ENCODE assay signal across 26 cellular contexts in genomic region chr11:79396001-79396400, GRCh38. TPM values are rescaled to one million over a fixed set of nuclear protein-coding genes. Genes with fewer than 3 reads are reported as not detected.
"Had no signal": no experiment of that assay in that cellular context is flagged by ENCODE, and none has a peak within 500 bp of the region (broad histone marks: within the 10 kb centered on the region; RNA-seq: fewer than 3 reads in every experiment).

No MANE protein-coding gene starts in this region.

- H3K27me3 Mint-ChIP-seq: activated T-cell treated with anti-CD3 and anti-CD28 coated beads, Interleukin-2, amount 50 U/mL, for 24 hours had no signal

- H3K36me3 Mint-ChIP-seq: activated naive CD4-positive, alpha-beta T cell treated with anti-CD3 and anti-CD28 coated beads, Interleukin-2, amount 50 U/mL, for 72 hours had no signal

- H3K27ac ChIP-seq: adrenal gland, cardiac muscle cell, RWPE1 had no signal

- FAIRE-seq: TTC549 had no signal

- H3K9me3 ChIP-seq: adrenal gland had no signal

- H3K4me1 ChIP-seq: adrenal gland had no signal

- H3K4me1 Mint-ChIP-seq: activated CD4-positive, alpha-beta T cell treated with anti-CD3 and anti-CD28 coated beads, Interleukin-2, amount 10 ng/mL, durations not matched to agents 24 days and 14 days had no signal

- H3K27me3 ChIP-seq: adrenal gland, cardiac muscle cell had no signal

- DNase-seq: activated CD4-positive, alpha-beta T cell treated with anti-CD3 and anti-CD28 coated beads, Interleukin-2, amount 10 ng/mL, durations not matched to agents 24 days and 14 days; activated CD4-positive, alpha-beta T cell treated with anti-CD3 and anti-CD28 coated beads, Interleukin-2, amount 50 U/mL, for 4 hours; activated CD8-positive, alpha-beta T cell treated with anti-CD3 and anti-CD28 coated beads, Interleukin-2, amount 10 ng/mL, durations not matched to agents 7 days and 5 days; activated gamma-delta T cell treated with Interleukin-2 at 50 U/mL for 16 hours; activated naive CD4-positive, alpha-beta T cell treated with anti-CD3 and anti-CD28 coated beads for 36 hours; activated T-cell treated with anti-CD3 and anti-CD28 coated beads, Interleukin-2, amount 50 U/mL, for 24 hours; adrenal gland; anterior cingulate cortex; Karpas-422; KBM-7; NCI-H1105; NCI-H1417 treated with DMSO at 0.1 percent for 48 hours; NCI-H187 treated with DMSO at 0.1 percent for 48 hours; NCI-H2081; NCI-H2171 treated with DMSO at 0.1 percent for 48 hours; NCI-H345; NCI-H524 treated with DMSO at 0.1 percent for 48 hours; PC-3 had no signal

- H3K4me3 Mint-ChIP-seq: activated CD4-positive, alpha-beta T cell treated with anti-CD3 and anti-CD28 coated beads, Interleukin-2, amount 10 ng/mL, durations not matched to agents 24 days and 14 days; activated CD8-positive, alpha-beta T cell treated with anti-CD3 and anti-CD28 coated beads, Interleukin-2, amount 10 ng/mL, durations not matched to agents 7 days and 5 days; activated naive CD4-positive, alpha-beta T cell treated with anti-CD3 and anti-CD28 coated beads for 36 hours; activated T-cell treated with anti-CD3 and anti-CD28 coated beads, Interleukin-2, amount 50 U/mL, for 24 hours; T-helper 1 cell treated with Interleukin-12 subunit alpha and Interleukin-12 subunit beta and Interleukin-4 antibody, amounts not matched to agents 30 μg/mL and 1 μg/mL, for 36 hours; T-helper 2 cell treated with Interferon-gamma antibody and Interleukin-4, amounts not matched to agents 5 μg/mL and 100 μg/mL, for 36 hours had no signal

- H3K4me3 ChIP-seq: adrenal gland, cardiac muscle cell had no signal

- H3K9me3 Mint-ChIP-seq: activated CD4-positive, alpha-beta T cell treated with anti-CD3 and anti-CD28 coated beads, Interleukin-2, amount 10 ng/mL, durations not matched to agents 24 days and 14 days; activated naive CD4-positive, alpha-beta T cell treated with anti-CD3 and anti-CD28 coated beads for 36 hours; activated T-cell treated with anti-CD3 and anti-CD28 coated beads, Interleukin-2, amount 50 U/mL, for 24 hours; T-helper 1 cell treated with Interleukin-12 subunit alpha and Interleukin-12 subunit beta and Interleukin-4 antibody, amounts not matched to agents 30 μg/mL and 1 μg/mL, for 36 hours; T-helper 2 cell treated with Interferon-gamma antibody and Interleukin-4, amounts not matched to agents 5 μg/mL and 100 μg/mL, for 36 hours had no signal

- H3K27ac Mint-ChIP-seq: activated CD4-positive, alpha-beta T cell treated with anti-CD3 and anti-CD28 coated beads, Interleukin-2, amount 10 ng/mL, durations not matched to agents 24 days and 14 days; activated CD8-positive, alpha-beta T cell treated with anti-CD3 and anti-CD28 coated beads, Interleukin-2, amount 10 ng/mL, durations not matched to agents 7 days and 5 days; activated naive CD4-positive, alpha-beta T cell treated with anti-CD3 and anti-CD28 coated beads for 36 hours; activated naive CD4-positive, alpha-beta T cell treated with anti-CD3 and anti-CD28 coated beads, Interleukin-2, amount 50 U/mL, for 72 hours; activated T-cell treated with anti-CD3 and anti-CD28 coated beads, Interleukin-2, amount 50 U/mL, for 24 hours; T-helper 1 cell treated with Interleukin-12 subunit alpha and Interleukin-12 subunit beta and Interleukin-4 antibody, amounts not matched to agents 30 μg/mL and 1 μg/mL, for 36 hours; T-helper 2 cell treated with Interferon-gamma antibody and Interleukin-4, amounts not matched to agents 5 μg/mL and 100 μg/mL, for 36 hours had no signal

- H3K36me3 ChIP-seq: adrenal gland, cardiac muscle cell had no signal

- ATAC-seq: activated CD8-positive, alpha-beta T cell treated with anti-CD3 and anti-CD28 coated beads, Interleukin-2, amount 10 ng/mL, durations not matched to agents 7 days and 5 days; activated naive CD4-positive, alpha-beta T cell treated with anti-CD3 and anti-CD28 coated beads, Interleukin-2, amount 50 U/mL, for 72 hours; PC-3; Right ventricle myocardium inferior had no signal

RNA-seq across cellular contexts. Expression of gene TENM4, which starts 44.8 kb away (rescaled TPM):
- total RNA-seq: activated CD4-positive, alpha-beta T cell treated with anti-CD3 and anti-CD28 coated beads, Interleukin-2, amount 10 ng/mL, durations not matched to agents 24 days and 14 days; activated CD8-positive, alpha-beta T cell treated with anti-CD3 and anti-CD28 coated beads, Interleukin-2, amount 10 ng/mL, durations not matched to agents 7 days and 5 days; activated naive CD4-positive, alpha-beta T cell treated with anti-CD3 and anti-CD28 coated beads for 36 hours; activated naive CD4-positive, alpha-beta T cell treated with anti-CD3 and anti-CD28 coated beads, Interleukin-2, amount 50 U/mL, for 72 hours; NCI-H460 had no signal
